ENCODE assay signal across 8 cellular contexts in the genomic region with DNA sequence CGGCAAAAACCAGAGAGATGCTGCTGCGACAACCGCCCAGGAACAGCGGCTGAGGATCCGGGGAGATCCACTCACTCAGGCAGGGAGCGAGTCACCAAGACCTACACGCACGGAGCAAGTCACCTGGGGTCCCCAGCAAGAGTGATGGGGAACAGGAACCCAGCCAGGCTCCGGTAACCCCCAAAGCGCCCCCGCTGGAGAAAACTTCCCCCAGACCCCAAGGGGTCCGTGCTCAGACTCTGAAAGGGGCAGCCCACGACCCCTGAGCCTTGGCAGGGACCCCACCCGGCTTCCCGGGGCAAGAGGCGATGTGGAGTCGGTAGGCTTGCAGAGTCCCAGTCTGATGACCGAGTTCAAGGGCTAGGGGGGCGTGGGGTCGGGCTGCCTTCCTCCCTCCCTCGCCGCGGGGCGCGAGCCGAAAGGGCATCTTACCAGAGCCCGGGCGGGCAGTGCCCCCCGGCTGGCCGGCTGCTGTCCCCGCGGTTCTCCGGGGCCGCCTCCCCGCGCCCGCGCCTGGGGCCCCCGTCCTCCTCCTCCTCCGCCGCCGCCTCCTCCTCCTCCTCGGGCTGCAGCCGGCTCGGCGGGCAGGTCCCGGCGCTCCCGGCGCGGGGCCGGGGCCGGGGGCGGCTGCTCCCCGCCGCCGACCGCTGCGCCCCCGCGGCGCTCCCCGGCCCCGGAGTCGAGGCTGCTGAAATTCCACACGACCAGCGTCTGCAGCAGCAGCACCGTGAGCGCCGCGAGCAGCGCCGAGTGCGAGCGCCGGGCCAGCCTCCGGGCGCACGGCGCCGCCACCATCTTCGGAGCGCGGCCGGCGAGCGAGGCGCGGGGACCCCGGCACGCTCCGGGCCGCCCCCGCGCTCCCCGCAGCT. TPM values are rescaled to one million over a fixed set of nuclear protein-coding genes. Genes with fewer than 3 reads are reported as not detected.
A peak's percentile ranks its signal among the peaks of the same experiment; 100 is the strongest.
DNase-seq lines count a peak whose midpoint lies in the region; ATAC-seq, FAIRE-seq and TF ChIP-seq lines count a peak whose summit lies in the region.

No MANE protein-coding gene starts in this region.

- peak; percentile 7 for DNase-seq in NCI-H1092 treated with DMSO at 0.1 percent for 48 hours (lab: John Stamatoyannopoulos, UW)
- DNase-seq in NCI-H1092 (lab: John Stamatoyannopoulos, UW) = no peak
- peak; percentile 51 for DNase-seq in activated CD4-positive, alpha-beta T cell treated with anti-CD3 and anti-CD28 coated beads for 48 hours
- DNase-seq in endothelial cell (ENCODE audit: low spot score) = peak; percentile 21
- DNase-seq in natural killer cell treated with Interleukin-12 subunit alpha and Interleukin-12 subunit beta and Interleukin-15 and Interleukin-18, amount 100 ng/mL, for 72 hours (ENCODE audit: low spot score) = no peak
- DNase-seq in H54 (ENCODE audit: insufficient read length, low spot score) = no peak

- no peak for FAIRE-seq in H54 (lab: Jason Lieb, UNC)

- TF ChIP-seq POLR2A in H54 (IDR thresholded peaks at IDR 0.05; ENCODE audit: low read depth, low read length) = no peak

- no peaks in the 10 kb centered on the region for H3K9me3 Mint-ChIP-seq in endothelial cell (ENCODE audit: unreplicated experiment)
- H3K9me3 Mint-ChIP-seq in natural killer cell treated with Interleukin-12 subunit alpha and Interleukin-12 subunit beta and Interleukin-15 and Interleukin-18, amount 100 ng/mL, for 72 hours = no peaks in the 10 kb centered on the region

- peak; percentile 52 to 65 for ATAC-seq in natural killer cell treated with Interleukin-12 subunit alpha and Interleukin-12 subunit beta and Interleukin-15 and Interleukin-18, amount 100 ng/mL, for 72 hours
- ATAC-seq in HG03432 (IDR thresholded peaks at IDR 0.05; ENCODE audit: unreplicated experiment) = no peak
- no peak for ATAC-seq in GM19452 (IDR thresholded peaks at IDR 0.05; ENCODE audit: unreplicated experiment)

- peaks cover 21% of the 10 kb centered on the region for H3K4me1 Mint-ChIP-seq in endothelial cell (ENCODE audit: unreplicated experiment)
- H3K4me1 Mint-ChIP-seq in natural killer cell treated with Interleukin-12 subunit alpha and Interleukin-12 subunit beta and Interleukin-15 and Interleukin-18, amount 100 ng/mL, for 72 hours (ENCODE audit: low read depth in 2 of 2) = peaks cover 62 to 63% of the 10 kb centered on the region in 2 donors

- peaks cover 5% of the 10 kb centered on the region for H3K36me3 Mint-ChIP-seq in endothelial cell (ENCODE audit: low read depth, unreplicated experiment)
- peaks cover 7% of the 10 kb centered on the region for H3K36me3 Mint-ChIP-seq in natural killer cell treated with Interleukin-12 subunit alpha and Interleukin-12 subunit beta and Interleukin-15 and Interleukin-18, amount 100 ng/mL, for 72 hours

- peak overlapping the region; percentile 3 for H3K27ac Mint-ChIP-seq in endothelial cell (ENCODE audit: unreplicated experiment)
- peak overlapping the region; percentile 66 to 71 for H3K27ac Mint-ChIP-seq in natural killer cell treated with Interleukin-12 subunit alpha and Interleukin-12 subunit beta and Interleukin-15 and Interleukin-18, amount 100 ng/mL, for 72 hours

- no peak for TF ChIP-seq CTCF in endothelial cell (IDR thresholded peaks at IDR 0.05; ENCODE audit: unreplicated experiment)

- H3K4me3 Mint-ChIP-seq in endothelial cell (ENCODE audit: unreplicated experiment) = peak overlapping the region; percentile 98
- peak overlapping the region; percentile 93 for H3K4me3 Mint-ChIP-seq in natural killer cell treated with Interleukin-12 subunit alpha and Interleukin-12 subunit beta and Interleukin-15 and Interleukin-18, amount 100 ng/mL, for 72 hours

- H3K27me3 Mint-ChIP-seq in endothelial cell (ENCODE audit: unreplicated experiment) = peaks cover 15% of the 10 kb centered on the region
- no peaks in the 10 kb centered on the region for H3K27me3 Mint-ChIP-seq in natural killer cell treated with Interleukin-12 subunit alpha and Interleukin-12 subunit beta and Interleukin-15 and Interleukin-18, amount 100 ng/mL, for 72 hours

RNA-seq across cellular contexts. Expression of gene XYLT1, which starts 0.5 kb away (rescaled TPM):
- 11.1 TPM for total RNA-seq in endothelial cell (ENCODE audit: unreplicated experiment)
- 10 to 100 TPM; 26.4 to 41.9 TPM for total RNA-seq in natural killer cell treated with Interleukin-12 subunit alpha and Interleukin-12 subunit beta and Interleukin-15 and Interleukin-18, amount 100 ng/mL, for 72 hours

Comparison
In these comparisons a context has a peak if more than half of its experiments do, and no peak if none do; other contexts are left out.
1. DNase-seq: peak in NCI-H1092 treated with DMSO at 0.1 percent for 48 hours (single experiment), activated CD4-positive, alpha-beta T cell treated with anti-CD3 and anti-CD28 coated beads for 48 hours (single experiment) and endothelial cell (single experiment); none in NCI-H1092 (single experiment), natural killer cell treated with Interleukin-12 subunit alpha and Interleukin-12 subunit beta and Interleukin-15 and Interleukin-18, amount 100 ng/mL, for 72 hours (single experiment) and H54 (single experiment).
2. ATAC-seq: peak in natural killer cell treated with Interleukin-12 subunit alpha and Interleukin-12 subunit beta and Interleukin-15 and Interleukin-18, amount 100 ng/mL, for 72 hours (2 of 2); none in HG03432 (single experiment) and GM19452 (single experiment).